ENCODE assay signal across 32 cellular contexts in the genomic region with DNA sequence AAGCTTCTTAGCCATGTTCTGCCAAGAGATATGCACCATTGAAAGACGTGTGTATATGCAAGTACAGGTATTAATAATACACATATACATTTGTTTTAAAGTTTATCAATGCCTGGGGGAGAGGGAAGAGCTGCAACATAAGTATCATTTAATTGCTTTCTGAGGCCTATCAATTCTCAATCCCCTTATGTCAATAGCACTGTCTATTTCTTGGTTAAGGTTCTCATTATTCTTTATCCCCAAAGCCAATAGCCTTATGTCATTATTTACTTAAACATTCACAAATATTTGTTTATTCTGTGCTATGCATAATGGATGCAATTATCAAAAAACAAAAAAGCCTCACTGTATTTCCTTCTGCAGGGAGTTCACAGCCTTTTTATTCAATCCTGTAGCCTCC.
"Had no signal": no experiment of that assay in that cellular context is flagged by ENCODE, and none has a peak within 500 bp of the region (broad histone marks: within the 10 kb centered on the region; RNA-seq: fewer than 3 reads in every experiment).

No MANE protein-coding gene starts in this region.

- H3K4me1 Mint-ChIP-seq: activated naive CD8-positive, alpha-beta T cell treated with anti-CD3 and anti-CD28 coated beads for 36 hours; brain; stimulated activated effector memory CD8-positive, alpha-beta T cell treated with anti-CD3 and anti-CD28 coated beads, Interleukin-12 subunit alpha, Interleukin-12 subunit beta, amount 100 ng/mL, for 72 hours; stimulated activated naive CD8-positive, alpha-beta T cell treated with anti-CD3 and anti-CD28 coated beads, Interleukin-15, amount 100 ng/mL, for 72 hours had no signal

- DNase-seq: activated CD4-positive, alpha-beta T cell treated with anti-CD3 and anti-CD28 coated beads for 48 hours; activated CD4-positive, alpha-beta T cell treated with anti-CD3 and anti-CD28 coated beads, Interleukin-2, amount 50 U/mL, for 48 hours; activated CD8-positive, alpha-beta memory T cell treated with anti-CD3 and anti-CD28 coated beads for 24 hours; activated effector memory CD4-positive, alpha-beta T cell treated with anti-CD3 and anti-CD28 coated beads, Interleukin-2, amount 50 U/mL, for 16 hours; activated naive CD4-positive, alpha-beta T cell treated with anti-CD3 and anti-CD28 coated beads for 36 hours; activated naive CD8-positive, alpha-beta T cell treated with anti-CD3 and anti-CD28 coated beads for 36 hours; activated T-cell treated with anti-CD3 and anti-CD28 coated beads, Interleukin-2, amount 50 U/mL, for 1 hour; adrenal gland; dorsolateral prefrontal cortex; effector memory CD8-positive, alpha-beta T cell; foreskin fibroblast; head of caudate nucleus; hippocampal formation; left cardiac atrium; left ventricle myocardium superior; mucosa of descending colon; retina; sigmoid colon; small intestine; stimulated activated CD4-positive, alpha-beta T cell treated with anti-CD3 and anti-CD28 coated beads, Interleukin-4, amount 100 ng/mL, for 24 hours; stimulated activated naive CD8-positive, alpha-beta T cell treated with anti-CD3 and anti-CD28 coated beads, Interleukin-15, amount 100 ng/mL, for 72 hours; substantia nigra; uterus had no signal

- H3K9me3 Mint-ChIP-seq: activated naive CD4-positive, alpha-beta T cell treated with anti-CD3 and anti-CD28 coated beads for 36 hours; activated naive CD8-positive, alpha-beta T cell treated with anti-CD3 and anti-CD28 coated beads for 36 hours; activated T-helper 1 cell treated with anti-CD3 and anti-CD28 coated beads, Interleukin-12 subunit alpha, Interleukin-12 subunit beta, Interleukin-2, Interleukin-4 antibody, amounts not matched to agents 30 ng/mL and 10 ng/mL and 1 ng/mL, durations not matched to agents 14 hours and 24 hours and 36 hours; brain; natural killer cell treated with Interleukin-12 subunit alpha and Interleukin-12 subunit beta and Interleukin-15 and Interleukin-18, amount 100 ng/mL, for 72 hours; stimulated activated naive CD8-positive, alpha-beta T cell treated with anti-CD3 and anti-CD28 coated beads, Interleukin-15, amount 100 ng/mL, for 72 hours; type B pancreatic cell had no signal

- H3K36me3 Mint-ChIP-seq: activated naive CD8-positive, alpha-beta T cell treated with anti-CD3 and anti-CD28 coated beads for 36 hours; brain; natural killer cell treated with Interleukin-12 subunit alpha and Interleukin-12 subunit beta and Interleukin-15 and Interleukin-18, amount 100 ng/mL, for 72 hours; stimulated activated effector memory CD8-positive, alpha-beta T cell treated with anti-CD3 and anti-CD28 coated beads, Interleukin-12 subunit alpha, Interleukin-12 subunit beta, amount 100 ng/mL, for 72 hours; type B pancreatic cell had no signal

- H3K27me3 Mint-ChIP-seq: activated naive CD8-positive, alpha-beta T cell treated with anti-CD3 and anti-CD28 coated beads for 36 hours; brain; effector memory CD8-positive, alpha-beta T cell; natural killer cell treated with Interleukin-12 subunit alpha and Interleukin-12 subunit beta and Interleukin-15 and Interleukin-18, amount 100 ng/mL, for 72 hours; stimulated activated naive CD8-positive, alpha-beta T cell treated with anti-CD3 and anti-CD28 coated beads, Interleukin-15, amount 100 ng/mL, for 72 hours; type B pancreatic cell had no signal

- ATAC-seq: activated CD4-positive, CD25-positive, alpha-beta regulatory T cell treated with anti-CD3 and anti-CD28 coated beads, Interleukin-2, amount 50 U/mL, for 24 hours; effector memory CD8-positive, alpha-beta T cell; left cardiac atrium; left ventricle myocardium superior; mucosa of descending colon; natural killer cell treated with Interleukin-12 subunit alpha and Interleukin-12 subunit beta and Interleukin-15 and Interleukin-18, amount 100 ng/mL, for 72 hours; stimulated activated effector memory CD8-positive, alpha-beta T cell treated with anti-CD3 and anti-CD28 coated beads, Interleukin-12 subunit alpha, Interleukin-12 subunit beta, amount 100 ng/mL, for 72 hours; stimulated activated naive CD8-positive, alpha-beta T cell treated with anti-CD3 and anti-CD28 coated beads, Interleukin-15, amount 100 ng/mL, for 72 hours had no signal

- H3K27ac Mint-ChIP-seq: activated naive CD4-positive, alpha-beta T cell treated with anti-CD3 and anti-CD28 coated beads for 36 hours; activated naive CD8-positive, alpha-beta T cell treated with anti-CD3 and anti-CD28 coated beads for 36 hours; activated T-helper 1 cell treated with anti-CD3 and anti-CD28 coated beads, Interleukin-12 subunit alpha, Interleukin-12 subunit beta, Interleukin-2, Interleukin-4 antibody, amounts not matched to agents 30 ng/mL and 10 ng/mL and 1 ng/mL, durations not matched to agents 14 hours and 24 hours and 36 hours; brain; effector memory CD8-positive, alpha-beta T cell; natural killer cell treated with Interleukin-12 subunit alpha and Interleukin-12 subunit beta and Interleukin-15 and Interleukin-18, amount 100 ng/mL, for 72 hours; stimulated activated effector memory CD8-positive, alpha-beta T cell treated with anti-CD3 and anti-CD28 coated beads, Interleukin-12 subunit alpha, Interleukin-12 subunit beta, amount 100 ng/mL, for 72 hours; stimulated activated naive CD8-positive, alpha-beta T cell treated with anti-CD3 and anti-CD28 coated beads, Interleukin-15, amount 100 ng/mL, for 72 hours; type B pancreatic cell had no signal

- H3K4me3 ChIP-seq: adrenal gland, ascending aorta, coronary artery, dorsolateral prefrontal cortex, mucosa of descending colon, prostate gland, sigmoid colon, uterus had no signal

- H3K4me3 Mint-ChIP-seq: activated naive CD4-positive, alpha-beta T cell treated with anti-CD3 and anti-CD28 coated beads for 36 hours; activated naive CD8-positive, alpha-beta T cell treated with anti-CD3 and anti-CD28 coated beads for 36 hours; activated T-helper 1 cell treated with anti-CD3 and anti-CD28 coated beads, Interleukin-12 subunit alpha, Interleukin-12 subunit beta, Interleukin-2, Interleukin-4 antibody, amounts not matched to agents 30 ng/mL and 10 ng/mL and 1 ng/mL, durations not matched to agents 14 hours and 24 hours and 36 hours; brain; effector memory CD8-positive, alpha-beta T cell; natural killer cell treated with Interleukin-12 subunit alpha and Interleukin-12 subunit beta and Interleukin-15 and Interleukin-18, amount 100 ng/mL, for 72 hours; stimulated activated effector memory CD8-positive, alpha-beta T cell treated with anti-CD3 and anti-CD28 coated beads, Interleukin-12 subunit alpha, Interleukin-12 subunit beta, amount 100 ng/mL, for 72 hours; stimulated activated naive CD8-positive, alpha-beta T cell treated with anti-CD3 and anti-CD28 coated beads, Interleukin-15, amount 100 ng/mL, for 72 hours; type B pancreatic cell had no signal
